1 cellular context compared by ENCODE assay signal in genomic region chr6:138182939-138183791, GRCh38.
A peak's percentile ranks its signal among the peaks of the same experiment; 100 is the strongest.
TF ChIP-seq lines count a peak whose summit lies in the region.

No MANE protein-coding gene starts in this region.

TF ChIP-seq in H1, 55 proteins besides CTCF, POLR2A, EP300 and RAD21:
- TF ChIP-seq CEBPB (IDR thresholded peaks at IDR 0.05; ENCODE audit: low read depth, low read length) (no peak), SIRT6 (IDR thresholded peaks at IDR 0.05; ENCODE audit: low read length) (no peak), ATF3 (IDR thresholded peaks at IDR 0.05; ENCODE audit: insufficient read depth, low read depth, low read length) (no peak), TEAD4 (IDR thresholded peaks at IDR 0.05; ENCODE audit: low read depth, low read length) (no peak), SP2 (IDR thresholded peaks at IDR 0.05; ENCODE audit: low read length) (no peak), SIX5 (IDR thresholded peaks at IDR 0.05; ENCODE audit: low read depth, low read length) (no peak), RXRA (IDR thresholded peaks at IDR 0.05; ENCODE audit: insufficient read depth, low read depth, low read length) (no peak), NRF1 (IDR thresholded peaks at IDR 0.05; ENCODE audit: low read depth, low read length) (no peak), FOSL1 (IDR thresholded peaks at IDR 0.05; ENCODE audit: insufficient read depth, low read depth, low read length) (no peak), CHD2 (IDR thresholded peaks at IDR 0.05; ENCODE audit: low read length) (peak; percentile 46; the same call in 1 of the 2 replicates), HDAC6 (IDR thresholded peaks at IDR 0.05; ENCODE audit: low read depth, low read length) (no peak), MAFK (IDR thresholded peaks at IDR 0.05; ENCODE audit: low read depth, low read length) (no peak), YY1 (IDR thresholded peaks at IDR 0.05; ENCODE audit: low read depth, low read length) (no peak), POLR2AphosphoS5 (IDR thresholded peaks at IDR 0.05; ENCODE audit: low read depth, low read length) (no peak), SIN3A (conservative IDR thresholded peaks at IDR 0.05 in 1 of 2, IDR thresholded peaks at IDR 0.05 in 1 of 2; ENCODE audit: low read depth in 1 of 2, low read length in 2 of 2) (no peak), BACH1 (IDR thresholded peaks at IDR 0.05; ENCODE audit: low read length) (no peak), RBBP5 (IDR thresholded peaks at IDR 0.05; ENCODE audit: borderline replicate concordance, low read depth, low read length) (no peak), ZNF274 (IDR thresholded peaks at IDR 0.05; ENCODE audit: borderline replicate concordance, extremely low read depth, low read length) (no peak), RFX5 (IDR thresholded peaks at IDR 0.05; ENCODE audit: borderline replicate concordance, low read depth, low read length) (no peak), ASH2L (IDR thresholded peaks at IDR 0.05; ENCODE audit: low read length) (peak; percentile 56), SUZ12 (IDR thresholded peaks at IDR 0.05; ENCODE audit: low read length) (no peak), SP1 (IDR thresholded peaks at IDR 0.05; ENCODE audit: low read depth, low read length) (peak; percentile 47; the same call in 1 of the 2 replicates), EZH2 (IDR thresholded peaks at IDR 0.05; ENCODE audit: low read depth, low read length, severe bottlenecking) (no peak), BCL11A (IDR thresholded peaks at IDR 0.05; ENCODE audit: low read depth in 2 of 2, low read length in 2 of 2) (no peak), MAX (IDR thresholded peaks at IDR 0.05) (0 out of 2 replicates have a peak, but pooled peaks have one; percentile 39), JUND (IDR thresholded peaks at IDR 0.05; ENCODE audit: low read length) (no peak), SP4 (IDR thresholded peaks at IDR 0.05; ENCODE audit: low read length) (no peak), CHD1 (IDR thresholded peaks at IDR 0.05; ENCODE audit: low read depth, low read length) (no peak), GABPA (IDR thresholded peaks at IDR 0.05; ENCODE audit: borderline replicate concordance, insufficient read depth, low read length) (no peak), TAF7 (optimal IDR thresholded peaks at IDR 0.05; ENCODE audit: borderline replicate concordance, low read depth, low read length) (no peak), JUN (IDR thresholded peaks at IDR 0.05; ENCODE audit: low read depth, low read length) (no peak), POU5F1 (IDR thresholded peaks at IDR 0.05; ENCODE audit: low read depth, low read length) (no peak), TCF12 (IDR thresholded peaks at IDR 0.05; ENCODE audit: low read depth, low read length) (peak; percentile 68; the same call in 1 of the 2 replicates), CHD7 (IDR thresholded peaks at IDR 0.05; ENCODE audit: insufficient replicate concordance, low read length) (peak; percentile 52), KDM4A (IDR thresholded peaks at IDR 0.05; ENCODE audit: low read depth, low read length, severe bottlenecking) (no peak), CBX8 (IDR thresholded peaks at IDR 0.05; ENCODE audit: borderline replicate concordance, low read depth, low read length) (no peak), KDM1A (IDR thresholded peaks at IDR 0.05; ENCODE audit: borderline replicate concordance, low read length) (no peak), USF2 (IDR thresholded peaks at IDR 0.05; ENCODE audit: low read length) (no peak), CTBP2 (IDR thresholded peaks at IDR 0.05; ENCODE audit: borderline replicate concordance, insufficient read depth, insufficient read length, low read length) (no peak), HDAC2 (IDR thresholded peaks at IDR 0.05; ENCODE audit: borderline replicate concordance in 1 of 2, low read depth in 2 of 2, low read length in 2 of 2) (no peak), EGR1 (IDR thresholded peaks at IDR 0.05; ENCODE audit: borderline replicate concordance, low read depth, low read length) (no peak), NANOG (IDR thresholded peaks at IDR 0.05; ENCODE audit: insufficient read depth, low read depth, low read length, poor library complexity, severe bottlenecking) (no peak), TAF1 (IDR thresholded peaks at IDR 0.05; ENCODE audit: low read depth, low read length) (no peak), CBX5 (IDR thresholded peaks at IDR 0.05; ENCODE audit: low read depth, low read length) (no peak), ATF2 (IDR thresholded peaks at IDR 0.05; ENCODE audit: low read length) (no peak), SRF (IDR thresholded peaks at IDR 0.05; ENCODE audit: low read depth, low read length) (no peak), RNF2 (IDR thresholded peaks at IDR 0.05; ENCODE audit: borderline replicate concordance, low read depth, low read length, missing control alignments, poor library complexity, severe bottlenecking) (no peak), KDM5A (IDR thresholded peaks at IDR 0.05; ENCODE audit: low read length) (no peak), SAP30 (IDR thresholded peaks at IDR 0.05; ENCODE audit: insufficient read depth, insufficient replicate concordance, low read length) (no peak), E2F6 (IDR thresholded peaks at IDR 0.05) (peak; percentile 38; the same call in 1 of the 2 replicates), TBP (IDR thresholded peaks at IDR 0.05; ENCODE audit: low read depth, low read length) (no peak), GTF2F1 (IDR thresholded peaks at IDR 0.05; ENCODE audit: borderline replicate concordance, low read depth, low read length) (no peak), PHF8 (conservative IDR thresholded peaks at IDR 0.05; ENCODE audit: low read depth, low read length) (no peak), BRCA1 (IDR thresholded peaks at IDR 0.05; ENCODE audit: low read depth, low read length) (no peak), CREB1 (IDR thresholded peaks at IDR 0.05) (0 out of 2 replicates have a peak, but pooled peaks have one; percentile 20)
TF ChIP-seq in H1: peak in this region for 8.
